8 cellular contexts compared by ENCODE assay signal in the genomic region with DNA sequence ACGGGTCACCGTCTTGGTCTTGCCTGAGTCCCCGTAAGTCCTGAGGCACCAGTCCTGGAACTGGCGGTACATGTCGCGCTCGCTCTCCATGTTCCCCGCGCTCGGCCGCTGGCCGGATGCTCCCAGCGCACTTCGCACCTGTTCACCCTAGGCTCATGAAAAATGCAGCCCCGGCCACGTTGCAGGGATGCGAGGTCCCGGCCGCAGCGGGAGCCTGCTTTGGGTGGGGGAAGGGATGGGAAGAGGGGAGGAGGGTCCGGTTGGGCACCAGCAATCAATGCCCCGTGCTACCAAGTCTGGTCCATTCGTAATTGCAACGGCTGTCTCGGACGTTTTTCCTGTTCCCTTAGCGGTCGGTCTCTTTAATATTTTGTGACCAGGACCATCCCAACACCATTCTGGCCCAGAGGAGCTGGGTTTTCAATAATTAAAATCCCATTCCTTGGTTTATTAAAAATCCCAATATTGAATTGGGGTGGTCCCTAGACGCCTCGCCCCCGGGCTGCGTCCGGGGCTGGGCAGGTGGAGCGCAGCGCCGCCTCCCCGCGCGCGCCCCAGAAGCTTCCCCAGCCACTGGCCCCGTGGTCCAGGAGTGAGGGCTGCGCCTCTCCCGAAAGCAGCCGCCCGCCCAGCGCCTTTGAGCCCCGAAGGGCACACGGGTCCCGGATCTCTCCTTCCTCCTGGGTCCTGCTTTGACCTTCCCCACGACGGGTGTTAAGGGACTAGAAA. TPM values are rescaled to one million over a fixed set of nuclear protein-coding genes. Genes with fewer than 3 reads are reported as not detected.
DNase-seq lines count a peak whose midpoint lies in the region; ATAC-seq and TF ChIP-seq lines count a peak whose summit lies in the region.

No MANE protein-coding gene starts in this region.

- H3K4me3 Mint-ChIP-seq in progenitor cell of endocrine pancreas (ENCODE audit: low read depth) = peak overlapping the region; percentile 78
- H3K4me3 Mint-ChIP-seq in CD8-positive, alpha-beta T cell = no peak overlapping the region

- H3K9me3 ChIP-seq in fibroblast of lung (ENCODE audit: control insufficient read depth, insufficient read depth, low read depth, low read length) = no peaks in the 10 kb centered on the region
- H3K9me3 ChIP-seq in CD8-positive, alpha-beta T cell (ENCODE audit: low read length) = no peaks in the 10 kb centered on the region

- intact Hi-C loops in CD8-positive, alpha-beta T cell (cut with DNase I, micrococcal nuclease) = no loop called here

- H3K79me2 ChIP-seq in fibroblast of lung (ENCODE audit: control insufficient read depth, insufficient read depth, low read length) = no peaks in the 10 kb centered on the region

- H3K27ac Mint-ChIP-seq in progenitor cell of endocrine pancreas = peak overlapping the region; percentile 73
- H3K27ac Mint-ChIP-seq in CD8-positive, alpha-beta T cell = no peak overlapping the region

- H2AFZ ChIP-seq in fibroblast of lung (ENCODE audit: low read length) = peak overlapping the region; percentile 35

- peaks cover 36% of the 10 kb centered on the region for H3K27me3 ChIP-seq in fibroblast of lung (ENCODE audit: control insufficient read depth, insufficient read depth, low read length)
- H3K27me3 ChIP-seq in CD8-positive, alpha-beta T cell (ENCODE audit: insufficient read depth, low read length) = peaks cover 2% of the 10 kb centered on the region

- no peaks in the 10 kb centered on the region for H3K36me3 Mint-ChIP-seq in progenitor cell of endocrine pancreas (ENCODE audit: insufficient read depth)
- no peaks in the 10 kb centered on the region for H3K36me3 Mint-ChIP-seq in CD8-positive, alpha-beta T cell

- no peaks in the 10 kb centered on the region for H4K20me1 ChIP-seq in fibroblast of lung (ENCODE audit: control insufficient read depth, extremely low read depth, insufficient read depth, low read length)

- TF ChIP-seq CTCF in GM12865 (IDR thresholded peaks at IDR 0.05; ENCODE audit: insufficient read depth, low read depth, low read length, missing control alignments) (no peak), fibroblast of lung (conservative IDR thresholded peaks at IDR 0.05 in 1 of 2, IDR thresholded peaks at IDR 0.05 in 1 of 2; ENCODE audit: low read depth in 1 of 2, low read length in 2 of 2) (no peak), progenitor cell of endocrine pancreas (IDR thresholded peaks at IDR 0.05; ENCODE audit: unreplicated experiment) (no peak)
- no peak for TF ChIP-seq CTCF in CD8-positive, alpha-beta T cell (IDR thresholded peaks at IDR 0.05)

- no peak overlapping the region for H3K9ac ChIP-seq in fibroblast of lung (ENCODE audit: insufficient read depth, low read length)

- peaks cover 53% of the 10 kb centered on the region for H3K27me3 Mint-ChIP-seq in progenitor cell of endocrine pancreas
- peaks cover 23% of the 10 kb centered on the region for H3K27me3 Mint-ChIP-seq in CD8-positive, alpha-beta T cell (ENCODE audit: low read depth)

- DNase-seq in GM12865 (ENCODE audit: low read depth) (peak; percentile 8), NCI-H345 treated with DMSO at 0.1 percent for 48 hours (lab: John Stamatoyannopoulos, UW; ENCODE audit: unreplicated experiment) (peak; percentile 82), fibroblast of lung (ENCODE audit: low read depth in 2 of 2) (no peak), progenitor cell of endocrine pancreas (ENCODE audit: low spot score, unreplicated experiment) (no peak), pons (ENCODE audit: low spot score) (no peak)
- DNase-seq in CD8-positive, alpha-beta T cell = no peak

- ATAC-seq in HG03457 (IDR thresholded peaks at IDR 0.05; ENCODE audit: unreplicated experiment) (no peak), HG02571 (IDR thresholded peaks at IDR 0.05; ENCODE audit: unreplicated experiment) (no peak)
- ATAC-seq in CD8-positive, alpha-beta T cell = no peak

- H3K4me3 ChIP-seq in GM12865 (ENCODE audit: low read depth, low read length) (peak overlapping the region; percentile 66), fibroblast of lung (replicated peaks in 1 of 4; ENCODE audit: control extremely low read depth in 1 of 4, insufficient read depth in 1 of 4, low read depth in 3 of 4, low read length in 4 of 4) (peak overlapping the region in 3 of 4 experiments; percentile 25 to 50 (median 49))
- H3K4me3 ChIP-seq in CD8-positive, alpha-beta T cell (ENCODE audit: low read depth, low read length) = no peak overlapping the region

- no peaks in the 10 kb centered on the region for H3K9me3 Mint-ChIP-seq in progenitor cell of endocrine pancreas (ENCODE audit: low read depth)
- peaks cover 4% of the 10 kb centered on the region for H3K9me3 Mint-ChIP-seq in CD8-positive, alpha-beta T cell

- CTCF ChIA-PET in CD8-positive, alpha-beta T cell (lab: Charles Lee) = no interaction called here

- H3K4me1 ChIP-seq in fibroblast of lung (ENCODE audit: control insufficient read depth, extremely low read depth, insufficient read depth, low read length) = no peaks in the 10 kb centered on the region
- no peaks in the 10 kb centered on the region for H3K4me1 ChIP-seq in CD8-positive, alpha-beta T cell (ENCODE audit: insufficient read depth, low read length)

- H3K27ac ChIP-seq in fibroblast of lung (ENCODE audit: insufficient read depth, low read length) = no peak overlapping the region
- H3K27ac ChIP-seq in CD8-positive, alpha-beta T cell (ENCODE audit: low read depth, low read length) = no peak overlapping the region

- POLR2A ChIA-PET in CD8-positive, alpha-beta T cell (lab: Charles Lee) = no interaction called here

- H3K4me1 Mint-ChIP-seq in progenitor cell of endocrine pancreas (ENCODE audit: low read depth) = peaks cover 25% of the 10 kb centered on the region
- H3K4me1 Mint-ChIP-seq in CD8-positive, alpha-beta T cell (ENCODE audit: low read depth) = no peaks in the 10 kb centered on the region

- H3K4me2 ChIP-seq in fibroblast of lung (ENCODE audit: extremely low read depth, insufficient read depth, low read length) = peak overlapping the region; percentile 25

- no peaks in the 10 kb centered on the region for H3K36me3 ChIP-seq in fibroblast of lung (ENCODE audit: control insufficient read depth, insufficient read depth, low read length)
- no peaks in the 10 kb centered on the region for H3K36me3 ChIP-seq in CD8-positive, alpha-beta T cell (ENCODE audit: insufficient read depth, low read length)

RNA-seq across cellular contexts. Expression of a gene that starts 1.4 kb away (rescaled TPM):
- not detected in 2 replicates for total RNA-seq in fibroblast of lung
- polyA plus RNA-seq in fibroblast of lung = not detected in 2 replicates
- polyA plus RNA-seq in fibroblast of lung (2012) = not detected in 2 replicates
- not detected in 2 replicates for polyA minus RNA-seq in fibroblast of lung (ENCODE audit: low replicate concordance)
- 5.7 TPM in 2 replicates for total RNA-seq in progenitor cell of endocrine pancreas
- not detected for total RNA-seq in CD8-positive, alpha-beta T cell

Comparison
In these comparisons a context has a peak if more than half of its experiments do, and no peak if none do; other contexts are left out.
1. DNase-seq: peak in GM12865 (single experiment) and NCI-H345 treated with DMSO at 0.1 percent for 48 hours (single experiment); none in fibroblast of lung (0 of 2), progenitor cell of endocrine pancreas (single experiment), CD8-positive, alpha-beta T cell (0 of 7) and pons (single experiment).